In genomic region chr15:92803852-92804609, GRCh38 we compare ENCODE assay signal across 8 cellular contexts.
DNase-seq lines count a peak whose midpoint lies in the region; ATAC-seq, FAIRE-seq and TF ChIP-seq lines count a peak whose summit lies in the region.

No MANE protein-coding gene starts in this region.

- peaks cover 11% of the 10 kb centered on the region for H3K4me1 ChIP-seq in A673 (ENCODE audit: insufficient read depth, low read length, poor library complexity, severe bottlenecking)

- H3K27me3 ChIP-seq in A673 (replicated peaks; ENCODE audit: insufficient read depth, low read depth, low read length, poor library complexity) (no peaks in the 10 kb centered on the region), brain microvascular endothelial cell (replicated peaks) (no peaks in the 10 kb centered on the region)

- TF ChIP-seq CTCF in A673 (conservative IDR thresholded peaks at IDR 0.05; ENCODE audit: low read depth, low read length) (no peak), brain microvascular endothelial cell (IDR thresholded peaks at IDR 0.05; ENCODE audit: low read depth, low read length, missing control alignments) (no peak)

- peak; percentile 31 for ATAC-seq in GM19438 (IDR thresholded peaks at IDR 0.05; ENCODE audit: low read depth, unreplicated experiment)

- FAIRE-seq in HTR-8/SVneo (lab: Jason Lieb, UNC), result no peak

- BruUV-seq in A673 (replicated peaks; lab: Mats Ljungman, UMichigan), result no TSS peak

- no peaks in the 10 kb centered on the region for H3K9me3 ChIP-seq in A673 (ENCODE audit: low read depth, low read length, poor library complexity, severe bottlenecking)

- CTCF ChIA-PET in A673 (lab: Charles Lee), result no interaction called here

- in situ Hi-C loops in brain microvascular endothelial cell (cut with HindIII; ENCODE audit: low pct_ligation_motif_present, low sequenced_read_pairs), result no loop called here

- no peaks in the 10 kb centered on the region for H3K36me3 ChIP-seq in A673 (ENCODE audit: insufficient read depth, low read length, poor library complexity, severe bottlenecking)
- no peaks in the 10 kb centered on the region for H3K36me3 ChIP-seq in brain microvascular endothelial cell (replicated peaks)

- DNase-seq in A673 (ENCODE audit: low spot score) (peak; percentile 78), HTR-8/SVneo (ENCODE audit: insufficient read length, low spot score) (peak; percentile 85), T1000 (lab: John Stamatoyannopoulos, UW) (peak; percentile 89), brain microvascular endothelial cell (peak; percentile 99), left kidney (ENCODE audit: low read depth, low spot score) (peak; percentile 13), NCI-H1105 treated with DMSO at 0.1 percent for 48 hours (lab: John Stamatoyannopoulos, UW) (no peak)
- DNase-seq in stimulated activated CD4-positive, alpha-beta T cell treated with anti-CD3 and anti-CD28 coated beads, Interleukin-2, amount 100 ng/mL, for 4 hours (ENCODE audit: low read depth), result peak; percentile 74

- H3K27ac ChIP-seq in A673 (ENCODE audit: low read depth, low read length, poor library complexity, severe bottlenecking) (peak overlapping the region; percentile 66), brain microvascular endothelial cell (peak overlapping the region; percentile 98)

- intact Hi-C loops in A673 (cut with micrococcal nuclease; ENCODE audit: unreplicated experiment), result no loop called here

- H3K4me3 ChIP-seq in A673 (ENCODE audit: low read depth, low read length, poor library complexity, severe bottlenecking) (no peak overlapping the region), brain microvascular endothelial cell (ENCODE audit: low read depth, low read length) (no peak overlapping the region)

- POLR2A ChIA-PET in A673 (lab: Charles Lee; ENCODE audit: low non-redundant PET), result no interaction called here
